32 cellular contexts compared by ENCODE assay signal in the genomic region with DNA sequence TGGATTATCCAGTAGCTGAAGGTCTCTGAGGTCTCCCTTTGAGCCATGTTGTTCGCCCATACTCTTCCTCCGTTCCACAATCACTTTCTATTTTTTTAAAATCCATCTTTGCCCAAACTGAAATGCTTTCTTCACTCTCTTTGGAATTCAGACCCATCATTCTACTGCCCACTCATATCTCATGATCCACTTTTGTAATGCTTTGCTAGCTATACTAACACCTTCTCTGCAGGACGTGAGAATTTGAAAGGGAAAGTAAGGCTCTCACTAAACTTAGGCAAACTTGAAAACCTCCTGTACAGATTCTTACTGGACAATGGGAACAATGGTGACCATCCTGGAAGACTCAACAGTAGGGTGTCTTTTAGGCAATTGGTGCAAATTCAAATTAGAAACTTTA. TPM values are rescaled to one million over a fixed set of nuclear protein-coding genes. Genes with fewer than 3 reads are reported as not detected.
"Had no signal": no experiment of that assay in that cellular context is flagged by ENCODE, and none has a peak within 500 bp of the region (broad histone marks: within the 10 kb centered on the region; RNA-seq: fewer than 3 reads in every experiment).

No MANE protein-coding gene starts in this region.

- ATAC-seq: stimulated activated effector memory CD8-positive, alpha-beta T cell treated with anti-CD3 and anti-CD28 coated beads, Interleukin-12 subunit alpha, Interleukin-12 subunit beta, amount 100 ng/mL, for 72 hours; stimulated activated memory B cell treated with anti-CD40 and anti-IgM and Interleukin-4, amounts not matched to agents 10 μg/mL and 1 μg/mL and 100 μg/mL, for 72 hours; stimulated activated naive B cell treated with anti-CD40 and anti-IgM and Interleukin-4, amounts not matched to agents 10 μg/mL and 1 μg/mL and 100 μg/mL, for 72 hours; stimulated activated naive CD8-positive, alpha-beta T cell treated with anti-CD3 and anti-CD28 coated beads, Interleukin-15, amount 100 ng/mL, for 72 hours; stimulated activated naive CD8-positive, alpha-beta T cell treated with anti-CD3 and anti-CD28 coated beads, Interleukin-15, Interleukin-2, amounts not matched to agents 100 U/mL and 50 U/mL, for 24 hours; upper lobe of right lung had no signal

- H3K36me3 Mint-ChIP-seq: stimulated activated effector memory CD8-positive, alpha-beta T cell treated with anti-CD3 and anti-CD28 coated beads, Interleukin-12 subunit alpha, Interleukin-12 subunit beta, amount 100 ng/mL, for 72 hours; stimulated activated memory B cell treated with anti-CD40 and anti-IgM and Interleukin-4, amounts not matched to agents 10 μg/mL and 1 μg/mL and 100 μg/mL, for 72 hours; stimulated activated naive B cell treated with anti-CD40 and anti-IgM and Interleukin-4, amounts not matched to agents 10 μg/mL and 1 μg/mL and 100 μg/mL, for 72 hours; type B pancreatic cell had no signal

- H3K27ac Mint-ChIP-seq: stimulated activated effector memory CD8-positive, alpha-beta T cell treated with anti-CD3 and anti-CD28 coated beads, Interleukin-12 subunit alpha, Interleukin-12 subunit beta, amount 100 ng/mL, for 72 hours; stimulated activated memory B cell treated with anti-CD40 and anti-IgM and Interleukin-4, amounts not matched to agents 10 μg/mL and 1 μg/mL and 100 μg/mL, for 72 hours; stimulated activated naive B cell treated with anti-CD40 and anti-IgM and Interleukin-4, amounts not matched to agents 10 μg/mL and 1 μg/mL and 100 μg/mL, for 72 hours; stimulated activated naive CD8-positive, alpha-beta T cell treated with anti-CD3 and anti-CD28 coated beads, Interleukin-15, amount 100 ng/mL, for 72 hours; stimulated activated naive CD8-positive, alpha-beta T cell treated with anti-CD3 and anti-CD28 coated beads, Interleukin-15, Interleukin-2, amounts not matched to agents 100 ng/mL and 50 ng/mL, for 24 hours; type B pancreatic cell had no signal

- H3K36me3 ChIP-seq: stomach, suprapubic skin, thoracic aorta, thyroid gland, tibial artery, tibial nerve, transverse colon, upper lobe of left lung, upper lobe of right lung, uterus, vagina had no signal

- H3K27ac ChIP-seq: stomach, suprapubic skin, testis, thoracic aorta, thyroid gland, tibial artery, tibial nerve, transverse colon, upper lobe of left lung, upper lobe of right lung, uterus, vagina had no signal

- H3K9me3 ChIP-seq: stomach, suprapubic skin, testis, thoracic aorta, thyroid gland, tibial artery, tibial nerve, transverse colon, upper lobe of left lung, upper lobe of right lung, uterus, vagina had no signal

- H3K9me3 Mint-ChIP-seq: stimulated activated effector memory CD8-positive, alpha-beta T cell treated with anti-CD3 and anti-CD28 coated beads, Interleukin-12 subunit alpha, Interleukin-12 subunit beta, amount 100 ng/mL, for 72 hours; stimulated activated memory B cell treated with anti-CD40 and anti-IgM and Interleukin-4, amounts not matched to agents 10 μg/mL and 1 μg/mL and 100 μg/mL, for 72 hours; stimulated activated naive CD8-positive, alpha-beta T cell treated with anti-CD3 and anti-CD28 coated beads, Interleukin-15, amount 100 ng/mL, for 72 hours; stimulated activated naive CD8-positive, alpha-beta T cell treated with anti-CD3 and anti-CD28 coated beads, Interleukin-15, Interleukin-2, amounts not matched to agents 100 ng/mL and 50 ng/mL, for 24 hours; type B pancreatic cell had no signal

- DNase-seq: stimulated activated CD4-positive, alpha-beta T cell treated with anti-CD3 and anti-CD28 coated beads, Interleukin-2, amount 100 ng/mL, for 48 hours; stimulated activated CD4-positive, alpha-beta T cell treated with anti-CD3 and anti-CD28 coated beads, Interleukin-4, amount 100 ng/mL, for 1 hour; stimulated activated CD4-positive, alpha-beta T cell treated with anti-CD3 and anti-CD28 coated beads, Interleukin-4, amount 100 ng/mL, for 24 hours; stimulated activated CD4-positive, alpha-beta T cell treated with anti-CD3 and anti-CD28 coated beads, Interleukin-4, amount 100 ng/mL, for 4 hours; stimulated activated CD8-positive, alpha-beta memory T cell treated with anti-CD3 and anti-CD28 coated beads, Interleukin-4, amount 100 ng/mL, for 48 hours; stimulated activated naive B cell treated with anti-CD40 and anti-IgM and Interleukin-4, amounts not matched to agents 10 μg/mL and 1 μg/mL and 100 μg/mL, for 72 hours; stimulated activated naive CD4-positive, alpha-beta T cell; stimulated activated naive CD4-positive, alpha-beta T cell treated with Interleukin-2 at 50 U/mL for 16 hours; stimulated activated naive CD8-positive, alpha-beta T cell treated with anti-CD3 and anti-CD28 coated beads, Interleukin-15, amount 100 ng/mL, for 72 hours; stimulated activated naive CD8-positive, alpha-beta T cell treated with anti-CD3 and anti-CD28 coated beads, Interleukin-15, Interleukin-2, amounts not matched to agents 100 U/mL and 50 U/mL, for 24 hours; stomach; substantia nigra; testis; thyroid gland; tibial artery; transverse colon; trophoblast cell; upper lobe of left lung; upper lobe of right lung; uterus had no signal

- H3K4me1 ChIP-seq: stomach, suprapubic skin, testis, thyroid gland, tibial artery, tibial nerve, transverse colon, upper lobe of left lung, upper lobe of right lung, uterus, vagina had no signal

- H3K4me3 ChIP-seq: stomach, suprapubic skin, testis, thoracic aorta, thyroid gland, tibial artery, tibial nerve, transverse colon, upper lobe of left lung, upper lobe of right lung, uterus, vagina had no signal

RNA-seq across cellular contexts. Expression of a gene that starts 59.6 kb away (rescaled TPM):
- total RNA-seq: stomach, subcutaneous adipose tissue, suprapubic skin, temporal lobe, thoracic aorta, thyroid gland, tibial nerve, transverse colon, upper lobe of left lung, upper lobe of right lung, ureter, urinary bladder, uterus, vagina had no signal
